Comparison of ENCODE assay signal across 8 cellular contexts in the genomic region with DNA sequence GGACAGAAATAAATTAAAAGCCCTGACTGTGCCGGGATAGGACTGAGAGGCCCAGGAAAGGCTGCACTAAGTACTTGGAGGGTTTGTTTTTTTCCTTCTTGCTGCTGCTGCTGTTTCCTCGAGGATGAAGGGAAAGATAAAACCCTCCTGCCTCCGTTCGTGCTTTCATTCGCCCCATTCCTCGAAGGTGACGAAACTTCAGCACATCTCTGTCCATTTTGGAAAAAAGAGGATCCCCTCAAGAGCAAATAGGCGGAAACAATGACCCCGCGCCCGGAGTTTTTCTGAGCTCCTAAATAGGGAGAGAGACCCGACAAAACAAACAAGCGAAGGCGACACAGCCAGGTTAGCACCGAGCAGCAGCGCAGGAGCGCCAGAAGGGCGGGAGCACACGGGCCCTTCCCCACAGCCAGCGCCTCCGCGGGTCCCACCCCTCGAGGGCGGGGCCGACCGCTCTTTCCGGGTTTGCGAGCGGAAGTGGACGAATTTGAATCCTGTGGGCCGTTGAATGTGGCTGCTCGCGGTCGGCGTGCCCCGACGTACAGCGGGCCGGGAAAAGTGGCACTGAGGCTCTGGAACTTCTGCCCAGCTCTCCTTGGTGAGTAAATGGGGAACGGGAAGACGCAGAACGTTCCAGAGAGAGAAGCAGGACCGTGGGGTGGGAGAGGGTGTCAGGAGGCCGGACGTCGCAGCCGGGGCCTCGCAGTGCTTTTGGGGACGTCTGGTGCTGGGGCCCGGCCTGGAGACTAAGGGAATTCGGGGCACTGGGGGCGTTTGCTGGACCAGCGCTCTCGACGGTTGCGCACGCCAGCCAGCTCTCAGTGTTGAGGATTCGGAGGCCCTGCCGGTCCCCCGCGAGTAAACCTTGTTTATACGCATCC. TPM values are rescaled to one million over a fixed set of nuclear protein-coding genes. Genes with fewer than 3 reads are reported as not detected.
A peak's percentile ranks its signal among the peaks of the same experiment; 100 is the strongest.
DNase-seq lines count a peak whose midpoint lies in the region; ATAC-seq, FAIRE-seq and TF ChIP-seq lines count a peak whose summit lies in the region.

A gene with protein sequence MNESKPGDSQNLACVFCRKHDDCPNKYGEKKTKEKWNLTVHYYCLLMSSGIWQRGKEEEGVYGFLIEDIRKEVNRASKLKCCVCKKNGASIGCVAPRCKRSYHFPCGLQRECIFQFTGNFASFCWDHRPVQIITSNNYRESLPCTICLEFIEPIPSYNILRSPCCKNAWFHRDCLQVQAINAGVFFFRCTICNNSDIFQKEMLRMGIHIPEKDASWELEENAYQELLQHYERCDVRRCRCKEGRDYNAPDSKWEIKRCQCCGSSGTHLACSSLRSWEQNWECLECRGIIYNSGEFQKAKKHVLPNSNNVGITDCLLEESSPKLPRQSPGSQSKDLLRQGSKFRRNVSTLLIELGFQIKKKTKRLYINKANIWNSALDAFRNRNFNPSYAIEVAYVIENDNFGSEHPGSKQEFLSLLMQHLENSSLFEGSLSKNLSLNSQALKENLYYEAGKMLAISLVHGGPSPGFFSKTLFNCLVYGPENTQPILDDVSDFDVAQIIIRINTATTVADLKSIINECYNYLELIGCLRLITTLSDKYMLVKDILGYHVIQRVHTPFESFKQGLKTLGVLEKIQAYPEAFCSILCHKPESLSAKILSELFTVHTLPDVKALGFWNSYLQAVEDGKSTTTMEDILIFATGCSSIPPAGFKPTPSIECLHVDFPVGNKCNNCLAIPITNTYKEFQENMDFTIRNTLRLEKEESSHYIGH (plus strand): TSS at position 484 of the 881 bp plus-strand sequence. CDS start 21,922 bp downstream, outside the sequence.

- DNase-seq in BJ (ENCODE audit: low read depth) (no peak), GM19240 (ENCODE audit: insufficient read length, low spot score) (peak; percentile 75), NCI-H524 (lab: John Stamatoyannopoulos, UW) (peak; percentile 94 to 95), dermis blood vessel endothelial cell (peak; percentile 90), HepG2 (ENCODE audit: low spot score) (peak; percentile 97)
- DNase-seq in activated CD4-positive, alpha-beta T cell treated with anti-CD3 and anti-CD28 coated beads, Interleukin-2, amount 50 U/mL, for 24 hours (ENCODE audit: low read depth in 1 of 2, low spot score in 1 of 2), result peak; percentile 72 to 84
- DNase-seq in stimulated activated CD4-positive, alpha-beta T cell treated with anti-CD3 and anti-CD28 coated beads, Interleukin-4, amount 100 ng/mL, for 1 hour, result peak; percentile 90

- POLR2A ChIA-PET in BJ (lab: Charles Lee) (no interaction called here), HepG2 (lab: Yijun Ruan, JAX) (interaction anchor here (0.6 to 2.1 kb wide), 3 partner anchors 12 to 64 kb away, joined by 3 to 8 read pairs (median 5); partner anchors contain the start of gene SCFD1)

- H3K79me2 ChIP-seq in HepG2 (ENCODE audit: insufficient read depth, low read length), result peaks cover 48% of the 10 kb centered on the region

- H3K27me3 ChIP-seq in BJ (ENCODE audit: control insufficient read depth, insufficient read depth, low read length) (no peaks in the 10 kb centered on the region), HepG2 (ENCODE audit: control insufficient read depth in 1 of 2, insufficient read depth in 2 of 2, low read length in 2 of 2) (peaks cover 0 to 2% of the 10 kb centered on the region in 2 experiments; a peak in 1 of 5 replicates)

- no peaks in the 10 kb centered on the region for H3K9me3 ChIP-seq in HepG2 (ENCODE audit: low read length)

- ATAC-seq in HG03457 (IDR thresholded peaks at IDR 0.05; ENCODE audit: unreplicated experiment) (peak; percentile 97), HepG2 (peak; percentile 99)

- H3K4me2 ChIP-seq in HepG2 (ENCODE audit: low read depth, low read length), result peak within 1 kb of the TSS; percentile 89

- H3K27ac ChIP-seq in HepG2 (ENCODE audit: extremely low read length, insufficient read depth, low read length), result peak within 1 kb of the TSS; percentile 80

- H3K4me1 ChIP-seq in HepG2 (ENCODE audit: insufficient read depth, low read length), result peaks cover 34% of the 10 kb centered on the region

- H3K36me3 ChIP-seq in BJ (ENCODE audit: control insufficient read depth, insufficient read depth, low read length), result no peaks in the 10 kb centered on the region
- H3K36me3 ChIP-seq in HepG2 (replicated peaks in 1 of 2; ENCODE audit: control insufficient read depth in 1 of 2, insufficient read depth in 2 of 2, low read length in 2 of 2), result 0 out of 5 replicates have a peak, but pooled peaks cover 0 to 4% of the 10 kb centered on the region in 2 experiments

- CTCF ChIA-PET in BJ (lab: Yijun Ruan, JAX), result no interaction called here
- CTCF ChIA-PET in HepG2 (lab: Yijun Ruan, JAX; ENCODE audit: low intra/inter-chr PET ratio, low total read pairs), result no interaction called here

- peak in 1 of 2 experiments; percentile 51; a peak in 1 of 4 replicates for TF ChIP-seq EP300 in HepG2 (IDR thresholded peaks at IDR 0.05; ENCODE audit: low read depth in 2 of 2, low read length in 2 of 2)
- TF ChIP-seq EP300 in HepG2 (CRISPR knock-in tag; IDR thresholded peaks at IDR 0.05; ENCODE audit: borderline replicate concordance), result no peak

- BruUV-seq in HepG2 (replicated peaks; lab: Mats Ljungman, UMichigan), result TSS peak; percentile 64

- H2AFZ ChIP-seq in HepG2 (ENCODE audit: low read length), result peak within 1 kb of the TSS; percentile 94

- TF ChIP-seq POLR2A in HepG2 (IDR thresholded peaks at IDR 0.05; ENCODE audit: insufficient read depth in 1 of 2, low read depth in 2 of 2, low read length in 2 of 2), result peak; percentile 93 to 97

- in situ Hi-C loops in HepG2 (cut with HindIII; ENCODE audit: extremely low pct_ligation_motif_present, low pct_unique_long_range_greater_than_20kb), result no loop called here

- intact Hi-C loops in HepG2 (cut with micrococcal nuclease; ENCODE audit: unreplicated experiment), result loop anchor here (1.0 to 10.0 kb wide), 5 partner anchors 9 to 1644 kb away; partner anchors contain the start of genes COCH, RNU6-8 and SCFD1

- TF ChIP-seq CTCF in BJ (IDR thresholded peaks at IDR 0.05; ENCODE audit: insufficient read depth, low read depth, low read length) (no peak), HepG2 (CRISPR knock-in tag; IDR thresholded peaks at IDR 0.05) (peak; percentile 34)

- H3K4me3 ChIP-seq in BJ (ENCODE audit: low read depth, low read length) (peak within 1 kb of the TSS; percentile 99), HepG2 (replicated peaks in 1 of 3; ENCODE audit: insufficient read depth in 1 of 3, low read depth in 2 of 3, low read length in 3 of 3) (peak within 1 kb of the TSS; percentile 87 to 98 (median 98))

- peak; percentile 66 for FAIRE-seq in HepG2 (lab: Jason Lieb, UNC)

- no peak; the same call in 1 of the 2 replicates for TF ChIP-seq RAD21 in HepG2 (CRISPR knock-in tag; IDR thresholded peaks at IDR 0.05)

- peaks cover 18% of the 10 kb centered on the region for H4K20me1 ChIP-seq in HepG2 (ENCODE audit: insufficient read depth, low read length)

- peak within 1 kb of the TSS; percentile 92 for H3K9ac ChIP-seq in HepG2 (ENCODE audit: insufficient read depth, low read depth, low read length)

- WGBS in HepG2 (ENCODE audit: low lambda C conversion rate), result 1% methylated on average over 60 of the region's 62 CpGs

TF ChIP-seq in HepG2, 621 proteins besides CTCF, POLR2A, EP300 and RAD21 (continues in another document):
- TF ChIP-seq, protein P1, sequence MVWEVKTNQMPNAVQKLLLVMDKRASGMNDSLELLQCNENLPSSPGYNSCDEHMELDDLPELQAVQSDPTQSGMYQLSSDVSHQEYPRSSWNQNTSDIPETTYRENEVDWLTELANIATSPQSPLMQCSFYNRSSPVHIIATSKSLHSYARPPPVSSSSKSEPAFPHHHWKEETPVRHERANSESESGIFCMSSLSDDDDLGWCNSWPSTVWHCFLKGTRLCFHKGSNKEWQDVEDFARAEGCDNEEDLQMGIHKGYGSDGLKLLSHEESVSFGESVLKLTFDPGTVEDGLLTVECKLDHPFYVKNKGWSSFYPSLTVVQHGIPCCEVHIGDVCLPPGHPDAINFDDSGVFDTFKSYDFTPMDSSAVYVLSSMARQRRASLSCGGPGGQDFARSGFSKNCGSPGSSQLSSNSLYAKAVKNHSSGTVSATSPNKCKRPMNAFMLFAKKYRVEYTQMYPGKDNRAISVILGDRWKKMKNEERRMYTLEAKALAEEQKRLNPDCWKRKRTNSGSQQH (CRISPR knock-in tag; IDR thresholded peaks at IDR 0.05; ENCODE audit: low read depth), result peak; percentile 98
- TF ChIP-seq NCOA5 (CRISPR knock-in tag; IDR thresholded peaks at IDR 0.05) (peak; percentile 86; the same call in 1 of the 2 replicates), ZNF510 (CRISPR knock-in tag; IDR thresholded peaks at IDR 0.05; ENCODE audit: low read depth) (peak; percentile 98), HNRNPH1 (optimal IDR thresholded peaks at IDR 0.05; ENCODE audit: low read depth, low read length) (peak; percentile 22), ZNF724P (CRISPR knock-in tag; IDR thresholded peaks at IDR 0.05; ENCODE audit: borderline replicate concordance) (peak; percentile 99)

RNA-seq across cellular contexts. Expression of the gene that starts here (rescaled TPM):
- polyA plus RNA-seq in BJ (2011; rRNA removed) (7.5 and 13.9 TPM in 2 replicates), HepG2 (2011; rRNA removed) (13.8 and 22.8 TPM in 2 replicates)
- polyA minus RNA-seq in BJ (2011; rRNA and poly(A)+ RNA removed), result 8.0 and 9.7 TPM in 2 replicates
- total RNA-seq in dermis blood vessel endothelial cell (18.9 and 39.7 TPM in 2 replicates), HepG2 (2016; rRNA removed; fragmentation: Illumina TruSeq; extraction: Trizol) (63.0 and 90.7 TPM in 2 replicates)
- 20.1 and 20.7 TPM in 2 replicates for total RNA-seq in HepG2 (2016; cell fraction: cytosol; rRNA removed; fragmentation: Illumina TruSeq; extraction: Trizol; ENCODE audit: low read depth)
- 61.4 and 87.9 TPM in 2 replicates for total RNA-seq in HepG2 (2016; cell fraction: insoluble cytoplasmic fraction; rRNA removed; fragmentation: Illumina TruSeq; extraction: Trizol)
- 27.9 and 35.1 TPM in 2 replicates for total RNA-seq in HepG2 (2016; cell fraction: membrane; rRNA removed; fragmentation: Illumina TruSeq; extraction: Trizol)
- 81.7 and 85.9 TPM in 2 replicates for total RNA-seq in HepG2 (2016; cell fraction: nucleus; rRNA removed; fragmentation: Illumina TruSeq; extraction: Trizol)
- polyA plus RNA-seq in HepG2 (2011; cell fraction: cytosol; rRNA removed), result 5.6 and 8.4 TPM in 2 replicates
- polyA plus RNA-seq in HepG2 (2011; cell fraction: nucleus; rRNA removed), result 11.7 and 14.1 TPM in 2 replicates
- polyA plus RNA-seq in HepG2 (2012), result 22.9 and 29.9 TPM in 2 replicates
- 2.5 and 2.9 TPM in 2 replicates for polyA plus RNA-seq in HepG2 (2016; cell fraction: cytosol; fragmentation: Illumina TruSeq; extraction: Trizol; ENCODE audit: low read depth)
- polyA plus RNA-seq in HepG2 (2016; cell fraction: insoluble cytoplasmic fraction; fragmentation: Illumina TruSeq; extraction: Trizol; ENCODE audit: low read depth), result 40.8 and 45.8 TPM in 2 replicates
- polyA plus RNA-seq in HepG2 (2016; cell fraction: membrane; fragmentation: Illumina TruSeq; extraction: Trizol; ENCODE audit: low read depth), result 5.2 and 7.8 TPM in 2 replicates
- 71.9 and 74.2 TPM in 2 replicates for polyA plus RNA-seq in HepG2 (2016; cell fraction: nucleus; fragmentation: Illumina TruSeq; extraction: Trizol; ENCODE audit: insufficient read depth, low read depth)
- polyA minus RNA-seq in HepG2 (2011; rRNA and poly(A)+ RNA removed; ENCODE audit: low replicate concordance), result 8.9 and 9.2 TPM in 2 replicates
- polyA minus RNA-seq in HepG2 (2011; cell fraction: cytosol; rRNA and poly(A)+ RNA removed), result 31.6 and 36.1 TPM in 2 replicates
- polyA minus RNA-seq in HepG2 (2011; cell fraction: nucleus; rRNA and poly(A)+ RNA removed), result 92.2 and 121 TPM in 2 replicates
